Comparison of ENCODE assay signal across 16 cellular contexts in the genomic region with DNA sequence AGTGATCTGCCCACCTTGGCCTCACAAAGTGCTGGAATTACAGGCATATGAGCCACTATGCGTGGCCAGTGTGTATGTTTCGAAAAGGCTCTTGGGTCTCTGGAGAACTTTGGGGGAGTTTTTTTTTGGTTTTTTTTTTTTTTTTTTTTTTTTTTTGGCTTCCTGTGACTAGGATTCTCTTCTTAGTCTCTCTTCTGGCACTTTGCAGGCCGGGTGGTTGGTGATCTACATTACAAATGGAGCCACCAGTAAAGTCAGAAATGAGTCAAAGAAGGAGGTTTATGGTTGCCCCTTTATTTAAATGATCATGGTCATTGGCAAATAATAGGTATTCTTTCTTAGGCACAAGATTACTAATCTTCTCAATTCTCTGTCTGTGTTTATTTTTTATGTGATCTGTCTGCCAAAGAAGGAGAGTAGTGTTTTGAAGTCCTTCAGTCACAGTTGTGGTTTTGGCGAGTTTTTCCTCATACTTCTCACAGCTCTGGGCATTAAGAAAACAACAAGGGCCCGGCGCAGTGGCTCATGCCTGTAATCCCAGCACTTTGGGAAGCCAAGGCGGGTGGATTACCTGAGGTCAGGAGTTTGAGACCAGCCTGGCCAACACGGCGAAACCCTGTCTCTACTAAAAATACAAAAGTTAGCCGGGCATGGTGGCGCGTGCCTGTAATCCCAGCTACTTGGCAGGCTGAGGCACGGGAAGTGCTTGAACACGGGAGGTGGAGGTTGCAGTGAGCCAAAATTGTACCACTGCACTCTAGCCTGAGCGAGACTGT. TPM values are rescaled to one million over a fixed set of nuclear protein-coding genes. Genes with fewer than 3 reads are reported as not detected.
DNase-seq lines count a peak whose midpoint lies in the region; ATAC-seq, FAIRE-seq and TF ChIP-seq lines count a peak whose summit lies in the region.
"Had no signal": no experiment of that assay in that cellular context is flagged by ENCODE, and none has a peak within 500 bp of the region (broad histone marks: within the 10 kb centered on the region; RNA-seq: fewer than 3 reads in every experiment).

No MANE protein-coding gene starts in this region.

- H3K4me3 Mint-ChIP-seq in activated T-cell treated with anti-CD3 and anti-CD28 coated beads, Interleukin-2, amount 50 U/mL, for 72 hours: no peak overlapping the region
- H3K4me3 Mint-ChIP-seq in stimulated activated naive B cell treated with anti-CD40 and anti-IgM and Interleukin-4, amounts not matched to agents 10 μg/mL and 1 μg/mL and 100 μg/mL, for 72 hours: no peak overlapping the region
- H3K4me3 Mint-ChIP-seq: effector memory CD8-positive, alpha-beta T cell; mesothelial cell of epicardium had no signal

- H3K36me3 ChIP-seq in GM12878 (ENCODE audit: control insufficient read depth in 2 of 2, insufficient read depth in 2 of 2, low read length in 1 of 2): no peaks in the 10 kb centered on the region
- H3K36me3 ChIP-seq: pancreas had no signal

- SMC1A ChIA-PET in GM12878 (lab: Charles Lee; ENCODE audit: uncharacterized antibody, unreplicated experiment): interaction anchor here (1.3 to 2.8 kb wide), 2 partner anchors 9 to 32 kb away, joined by 5 to 7 read pairs; no protein-coding TSS in a partner anchor

- no peak overlapping the region for H2AFZ ChIP-seq in GM12878 (ENCODE audit: control insufficient read depth, low read depth, low read length)

- H3K4me3 ChIP-seq in GM12878 (no peak overlapping the region), dorsolateral prefrontal cortex (no peak overlapping the region)
- H3K4me3 ChIP-seq: body of pancreas, pancreas, testis had no signal

- peak; percentile 37 to 69 for ATAC-seq in activated T-cell treated with anti-CD3 and anti-CD28 coated beads, Interleukin-2, amount 50 U/mL, for 72 hours (replicated peaks in 1 of 2)
- peak; percentile 65 for ATAC-seq in HG03432 (IDR thresholded peaks at IDR 0.05; ENCODE audit: unreplicated experiment)
- ATAC-seq in GM12878: peak; percentile 64
- ATAC-seq in stimulated activated naive B cell treated with anti-CD40 and anti-IgM and Interleukin-4, amounts not matched to agents 10 μg/mL and 1 μg/mL and 100 μg/mL, for 72 hours (replicated peaks): peak; percentile 33 to 36
- ATAC-seq: body of pancreas; effector memory CD8-positive, alpha-beta T cell; pancreas had no signal

- no peak for TF ChIP-seq EP300 in GM12878 (IDR thresholded peaks at IDR 0.05; ENCODE audit: borderline replicate concordance in 1 of 2, control insufficient read depth in 1 of 2, low read depth in 2 of 2, low read length in 2 of 2)

- no peak for FAIRE-seq in GM12878 (lab: Jason Lieb, UNC)
- FAIRE-seq: pancreas had no signal

- no TSS peak for BruUV-seq in GM12878 (replicated peaks; lab: Mats Ljungman, UMichigan)

- TF ChIP-seq RAD21 in GM12878 (IDR thresholded peaks at IDR 0.05; ENCODE audit: insufficient read depth, low read depth, low read length): no peak

- no peak for DNase-seq in activated T-cell treated with anti-CD3 and anti-CD28 coated beads, Interleukin-2, amount 50 U/mL, for 72 hours
- no peak for DNase-seq in activated T-cell treated with anti-CD3 and anti-CD28 coated beads for 4 hours
- peak; percentile 43 for DNase-seq in GM12878 (ENCODE audit: low read depth, low spot score)
- no peak for DNase-seq in stimulated activated naive B cell treated with anti-CD40 and anti-IgM and Interleukin-4, amounts not matched to agents 10 μg/mL and 1 μg/mL and 100 μg/mL, for 72 hours
- DNase-seq in dorsolateral prefrontal cortex: no peak
- no peak for DNase-seq in OCI-M2 (lab: John Stamatoyannopoulos, UW; ENCODE audit: unreplicated experiment)
- DNase-seq in NCI-H2171 (lab: John Stamatoyannopoulos, UW): no peak
- DNase-seq: body of pancreas; effector memory CD8-positive, alpha-beta T cell; NCI-H1417 treated with DMSO at 0.1 percent for 48 hours; NCI-H510A; pancreas; stimulated activated CD4-positive, alpha-beta T cell treated with anti-CD3 and anti-CD28 coated beads, Interleukin-15, amount 100 ng/mL, for 24 hours; testis had no signal

- H3K4me2 ChIP-seq in GM12878 (ENCODE audit: control insufficient read depth, insufficient read depth): no peak overlapping the region

- no peaks in the 10 kb centered on the region for H3K27me3 Mint-ChIP-seq in activated T-cell treated with anti-CD3 and anti-CD28 coated beads, Interleukin-2, amount 50 U/mL, for 72 hours (ENCODE audit: low read depth)
- no peaks in the 10 kb centered on the region for H3K27me3 Mint-ChIP-seq in stimulated activated naive B cell treated with anti-CD40 and anti-IgM and Interleukin-4, amounts not matched to agents 10 μg/mL and 1 μg/mL and 100 μg/mL, for 72 hours
- H3K27me3 Mint-ChIP-seq: effector memory CD8-positive, alpha-beta T cell had no signal

- TF ChIP-seq POLR2A in GM12878 (IDR thresholded peaks at IDR 0.05; ENCODE audit: low read depth, low read length): no peak

- H3K9ac ChIP-seq in GM12878 (ENCODE audit: control insufficient read depth, insufficient read depth, low read length): no peak overlapping the region

- H4K20me1 ChIP-seq in GM12878 (ENCODE audit: control insufficient read depth, insufficient read depth): no peaks in the 10 kb centered on the region

- WGBS in GM12878 (ENCODE audit: insufficient coverage, insufficient replicate concordance, low lambda C conversion rate, missing lambda C conversion rate): 33% methylated on average over 15 of the region's 15 CpGs

- no peaks in the 10 kb centered on the region for H3K27me3 ChIP-seq in GM12878 (replicated peaks in 1 of 2; ENCODE audit: control insufficient read depth in 2 of 2, insufficient read depth in 2 of 2, low read length in 1 of 2)
- H3K27me3 ChIP-seq in dorsolateral prefrontal cortex: no peaks in the 10 kb centered on the region
- H3K27me3 ChIP-seq: body of pancreas, pancreas, testis had no signal

- no peak overlapping the region for H3K27ac Mint-ChIP-seq in activated T-cell treated with anti-CD3 and anti-CD28 coated beads, Interleukin-2, amount 50 U/mL, for 72 hours
- H3K27ac Mint-ChIP-seq in stimulated activated naive B cell treated with anti-CD40 and anti-IgM and Interleukin-4, amounts not matched to agents 10 μg/mL and 1 μg/mL and 100 μg/mL, for 72 hours: no peak overlapping the region
- H3K27ac Mint-ChIP-seq: mesothelial cell of epicardium had no signal

- intact Hi-C loops in GM12878 (cut with micrococcal nuclease; ENCODE audit: unreplicated experiment): loop anchor here (2.0 kb wide), 1 partner anchor 39 kb away; a partner anchor contains a TSS
- intact Hi-C loops in dorsolateral prefrontal cortex (cut with DNase I): loop anchor here in 1 of 2 donors (5.0 kb wide), 1 partner anchor 33 kb away; no protein-coding TSS in a partner anchor

- H3K27ac ChIP-seq in GM12878 (ENCODE audit: control insufficient read depth, insufficient read depth) (no peak overlapping the region), dorsolateral prefrontal cortex (peak overlapping the region in 26 of 59 donors; percentile 4 to 93 (median 37))
- H3K27ac ChIP-seq: body of pancreas, pancreas, testis had no signal

- no peaks in the 10 kb centered on the region for H3K36me3 Mint-ChIP-seq in activated T-cell treated with anti-CD3 and anti-CD28 coated beads, Interleukin-2, amount 50 U/mL, for 72 hours (ENCODE audit: insufficient read depth in 2 of 2)
- H3K36me3 Mint-ChIP-seq in stimulated activated naive B cell treated with anti-CD40 and anti-IgM and Interleukin-4, amounts not matched to agents 10 μg/mL and 1 μg/mL and 100 μg/mL, for 72 hours: peaks cover 2 to 16% of the 10 kb centered on the region in 2 donors
- H3K36me3 Mint-ChIP-seq: mesothelial cell of epicardium had no signal

- in situ Hi-C loops in GM12878 (cut with MboI): no loop called here

- CTCF ChIA-PET in GM12878 (lab: Yijun Ruan, JAX): interaction anchor here (0.7 kb wide), 1 partner anchor 24 kb away, joined by 3 read pairs; no protein-coding TSS in a partner anchor

- TF ChIP-seq CTCF in GM12878 (IDR thresholded peaks at IDR 0.05 in 2 of 3, conservative IDR thresholded peaks at IDR 0.05 in 1 of 3; ENCODE audit: control insufficient read depth in 2 of 3, extremely low read depth in 1 of 3, insufficient read depth in 1 of 3, low read depth in 3 of 3, low read length in 3 of 3): no peak
- TF ChIP-seq CTCF in dorsolateral prefrontal cortex (IDR thresholded peaks at IDR 0.05 in 54 of 56, conservative IDR thresholded peaks at IDR 0.05 in 2 of 56; ENCODE audit: low read depth in 1 of 56, partially characterized antibody in 56 of 56): no peak

- RAD21 ChIA-PET in GM12878 (lab: Charles Lee; ENCODE audit: unreplicated experiment): no interaction called here

- no peaks in the 10 kb centered on the region for H3K9me3 ChIP-seq in GM12878 (replicated peaks; ENCODE audit: control insufficient read depth, insufficient read depth, low read length)
- H3K9me3 ChIP-seq: body of pancreas, pancreas, testis had no signal

- H3K79me2 ChIP-seq in GM12878 (ENCODE audit: control insufficient read depth, insufficient read depth, low read length): peaks cover 54% of the 10 kb centered on the region

- POLR2A ChIA-PET in GM12878 (lab: Charles Lee): no interaction called here

- no peaks in the 10 kb centered on the region for H3K9me3 Mint-ChIP-seq in activated T-cell treated with anti-CD3 and anti-CD28 coated beads, Interleukin-2, amount 50 U/mL, for 72 hours
- peaks cover 0 to 3% of the 10 kb centered on the region in 2 donors for H3K9me3 Mint-ChIP-seq in stimulated activated naive B cell treated with anti-CD40 and anti-IgM and Interleukin-4, amounts not matched to agents 10 μg/mL and 1 μg/mL and 100 μg/mL, for 72 hours
- H3K9me3 Mint-ChIP-seq: effector memory CD8-positive, alpha-beta T cell; mesothelial cell of epicardium had no signal

- peaks cover 18% of the 10 kb centered on the region for H3K4me1 Mint-ChIP-seq in activated T-cell treated with anti-CD3 and anti-CD28 coated beads, Interleukin-2, amount 50 U/mL, for 72 hours (ENCODE audit: low read depth)
- peaks cover 33 to 64% of the 10 kb centered on the region in 2 donors for H3K4me1 Mint-ChIP-seq in stimulated activated naive B cell treated with anti-CD40 and anti-IgM and Interleukin-4, amounts not matched to agents 10 μg/mL and 1 μg/mL and 100 μg/mL, for 72 hours

- H3K4me1 ChIP-seq in GM12878 (ENCODE audit: control insufficient read depth, insufficient read depth, low read length): peaks cover 23% of the 10 kb centered on the region
- H3K4me1 ChIP-seq: testis had no signal

RNA-seq across cellular contexts. Expression of a gene that starts 38.3 kb away (rescaled TPM):
- 10 to 100 TPM; 31.6 to 37.7 TPM for total RNA-seq in activated T-cell treated with anti-CD3 and anti-CD28 coated beads, Interleukin-2, amount 50 U/mL, for 72 hours
- total RNA-seq in GM12878 (2013; cell fraction: nucleolus; rRNA removed): 284 and 339 TPM in 2 replicates
- total RNA-seq in GM12878 (2014; rRNA removed) (26.2 and 37.3 TPM in 2 replicates), GM12878 (2014; rRNA removed; fragmentation: Illumina TruSeq; extraction: Trizol) (28.3 and 29.1 TPM in 2 replicates), GM12878 (2021) (26.8 and 28.4 TPM in 2 replicates), dorsolateral prefrontal cortex (100 to 1,000 TPM in 47 of 120 experiments, 10 to 100 TPM in 73; 30.4 to 316 (median 86.1) TPM)
- polyA plus RNA-seq in GM12878 (2011; ENCODE audit: low read depth): 21.8 TPM
- polyA plus RNA-seq in GM12878 (2011; rRNA removed) (69.2 and 83.5 TPM in 2 replicates), GM12878 (2014; fragmentation: Illumina TruSeq; extraction: Trizol) (33.9 and 51.0 TPM in 2 replicates), GM12878 (2014; fragmentation: Nextera tagmentation; extraction: Ambion mirVana) (1 to 10 TPM; 6.7 to 9.9 TPM), GM12878 (2014; rRNA removed) (31.1 and 39.9 TPM in 2 replicates), GM12878 (2016; fragmentation: Nextera tagmentation; extraction: Ambion mirVana) (10 to 100 TPM; 12.0 to 14.8 TPM)
- 30.3 and 31.9 TPM in 2 replicates for polyA plus RNA-seq in GM12878 (2011; cell fraction: cytosol; rRNA removed)
- 137 and 139 TPM in 2 replicates for polyA plus RNA-seq in GM12878 (2011; cell fraction: nucleus; rRNA removed)
- polyA plus RNA-seq in GM12878 (2012): 21.2 and 25.2 TPM in 2 replicates
- 55.1 and 82.7 TPM in 2 replicates for polyA minus RNA-seq in GM12878 (2011; rRNA and poly(A)+ RNA removed)
- polyA minus RNA-seq in GM12878 (2011; cell fraction: cytosol; rRNA and poly(A)+ RNA removed): 17.4 and 24.4 TPM in 2 replicates
- 46.2 and 60.8 TPM in 2 replicates for polyA minus RNA-seq in GM12878 (2011; cell fraction: nucleus; rRNA and poly(A)+ RNA removed)
